18 cellular contexts compared by ENCODE assay signal in the genomic region with DNA sequence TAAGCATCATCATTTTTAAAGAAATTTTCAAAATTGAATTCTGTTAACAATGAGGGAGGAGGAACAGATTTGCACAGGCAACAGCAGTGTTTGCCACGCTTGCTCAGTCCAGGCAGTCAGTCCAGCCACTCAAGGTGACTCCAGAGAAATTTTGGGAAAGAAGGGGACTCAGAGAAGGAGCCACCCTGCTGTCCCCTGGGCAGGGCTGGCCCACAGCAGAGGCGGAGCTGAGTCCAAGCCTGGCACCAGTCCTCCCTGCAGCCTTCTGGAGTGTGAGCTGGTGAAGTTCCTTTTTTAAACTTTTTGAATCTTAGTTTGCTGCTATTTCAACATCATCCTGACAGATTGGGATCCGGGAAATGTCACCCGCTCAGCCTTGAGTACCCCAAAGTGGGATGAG. TPM values are rescaled to one million over a fixed set of nuclear protein-coding genes. Genes with fewer than 3 reads are reported as not detected.
"Had no signal": no experiment of that assay in that cellular context is flagged by ENCODE, and none has a peak within 500 bp of the region (broad histone marks: within the 10 kb centered on the region; RNA-seq: fewer than 3 reads in every experiment).

No MANE protein-coding gene starts in this region.

- DNase-seq: activated CD4-positive, alpha-beta memory T cell treated with anti-CD3 and anti-CD28 coated beads, Interleukin-2, amount 10 ng/mL, durations not matched to agents 7 days and 5 days; activated CD4-positive, alpha-beta T cell treated with anti-CD3 and anti-CD28 coated beads for 4 hours; activated effector memory CD4-positive, alpha-beta T cell treated with Interleukin-2 at 50 U/mL for 16 hours; activated T-cell treated with anti-CD3 and anti-CD28 coated beads, Interleukin-2, amount 50 U/mL, for 4 hours; dorsolateral prefrontal cortex; endodermal cell; heart right ventricle; naive B cell; T-helper 2 cell; trophoblast cell had no signal

- ATAC-seq: activated naive CD4-positive, alpha-beta T cell treated with anti-CD3 and anti-CD28 coated beads, Interleukin-2, amount 50 U/mL, for 72 hours; activated T-cell treated with anti-CD3 and anti-CD28 coated beads, Interleukin-2, amount 50 U/mL, for 4 hours; gastroesophageal sphincter; heart right ventricle; left lobe of liver; WTC11 had no signal

- H3K27me3 Mint-ChIP-seq: stimulated activated memory B cell treated with anti-CD40 and anti-IgM and Interleukin-4, amounts not matched to agents 10 μg/mL and 1 μg/mL and 100 μg/mL, for 72 hours had no signal

- H3K36me3 ChIP-seq: gastroesophageal sphincter, heart right ventricle had no signal

- H3K4me3 ChIP-seq: dorsolateral prefrontal cortex, gastroesophageal sphincter, heart right ventricle had no signal

- H3K4me1 Mint-ChIP-seq: activated CD4-positive, alpha-beta memory T cell treated with anti-CD3 and anti-CD28 coated beads, Interleukin-2, amount 10 ng/mL, durations not matched to agents 7 days and 5 days; naive B cell; stimulated activated memory B cell treated with anti-CD40 and anti-IgM and Interleukin-4, amounts not matched to agents 10 μg/mL and 1 μg/mL and 100 μg/mL, for 72 hours; WTC11 had no signal

- H3K27ac Mint-ChIP-seq: activated CD4-positive, alpha-beta memory T cell treated with anti-CD3 and anti-CD28 coated beads, Interleukin-2, amount 10 ng/mL, durations not matched to agents 7 days and 5 days; endodermal cell; stimulated activated memory B cell treated with anti-CD40 and anti-IgM and Interleukin-4, amounts not matched to agents 10 μg/mL and 1 μg/mL and 100 μg/mL, for 72 hours; WTC11 had no signal

- H3K9me3 ChIP-seq: gastroesophageal sphincter, heart right ventricle had no signal

- H3K36me3 Mint-ChIP-seq: activated naive CD4-positive, alpha-beta T cell treated with anti-CD3 and anti-CD28 coated beads, Interleukin-2, amount 50 U/mL, for 72 hours; naive B cell; stimulated activated memory B cell treated with anti-CD40 and anti-IgM and Interleukin-4, amounts not matched to agents 10 μg/mL and 1 μg/mL and 100 μg/mL, for 72 hours; WTC11 had no signal

- H3K4me3 Mint-ChIP-seq: activated CD4-positive, alpha-beta memory T cell treated with anti-CD3 and anti-CD28 coated beads, Interleukin-2, amount 10 ng/mL, durations not matched to agents 7 days and 5 days; activated T-cell treated with anti-CD3 and anti-CD28 coated beads, Interleukin-2, amount 50 U/mL, for 4 hours; endodermal cell; naive B cell; stimulated activated memory B cell treated with anti-CD40 and anti-IgM and Interleukin-4, amounts not matched to agents 10 μg/mL and 1 μg/mL and 100 μg/mL, for 72 hours; WTC11 had no signal

- H3K27me3 ChIP-seq: dorsolateral prefrontal cortex, gastroesophageal sphincter, heart right ventricle had no signal

- H3K9me3 Mint-ChIP-seq: activated CD4-positive, alpha-beta memory T cell treated with anti-CD3 and anti-CD28 coated beads, Interleukin-2, amount 10 ng/mL, durations not matched to agents 7 days and 5 days; activated naive CD4-positive, alpha-beta T cell treated with anti-CD3 and anti-CD28 coated beads, Interleukin-2, amount 50 U/mL, for 72 hours; activated T-cell treated with anti-CD3 and anti-CD28 coated beads, Interleukin-2, amount 50 U/mL, for 4 hours; endodermal cell; naive B cell; stimulated activated memory B cell treated with anti-CD40 and anti-IgM and Interleukin-4, amounts not matched to agents 10 μg/mL and 1 μg/mL and 100 μg/mL, for 72 hours had no signal

RNA-seq across cellular contexts. Expression of a gene that starts 14.4 kb away (rescaled TPM):
- total RNA-seq: activated CD4-positive, alpha-beta memory T cell treated with anti-CD3 and anti-CD28 coated beads, Interleukin-2, amount 10 ng/mL, durations not matched to agents 7 days and 5 days; activated naive CD4-positive, alpha-beta T cell treated with anti-CD3 and anti-CD28 coated beads, Interleukin-2, amount 50 U/mL, for 72 hours; activated T-cell treated with anti-CD3 and anti-CD28 coated beads, Interleukin-2, amount 50 U/mL, for 4 hours; endodermal cell; epithelial cell of proximal tubule; gastroesophageal sphincter; left lobe of liver; mononuclear cell; subcutaneous adipose tissue; WTC11 had no signal
- polyA plus RNA-seq: heart right ventricle had no signal

RNA-seq across cellular contexts. Expression of a gene that starts 17.3 kb away (rescaled TPM):
- total RNA-seq: activated CD4-positive, alpha-beta memory T cell treated with anti-CD3 and anti-CD28 coated beads, Interleukin-2, amount 10 ng/mL, durations not matched to agents 7 days and 5 days; activated T-cell treated with anti-CD3 and anti-CD28 coated beads, Interleukin-2, amount 50 U/mL, for 4 hours; mononuclear cell had no signal
